1 cellular context compared by ENCODE assay signal in genomic region chr4:124178449-124179021, GRCh38.
TF ChIP-seq lines count a peak whose summit lies in the region.

No MANE protein-coding gene starts in this region.

TF ChIP-seq in SK-N-SH, 30 proteins besides CTCF, POLR2A, EP300 and RAD21 (continued from another document):
- no peak for TF ChIP-seq RXRA (IDR thresholded peaks at IDR 0.05; ENCODE audit: borderline replicate concordance, low read depth)
- TF ChIP-seq FOSL2 (IDR thresholded peaks at IDR 0.05; ENCODE audit: borderline replicate concordance, low read depth) = no peak
TF ChIP-seq in SK-N-SH: peak in this region for 0.
